Comparison of ENCODE assay signal across 8 cellular contexts in genomic region chr2:37671013-37671815, GRCh38.
DNase-seq lines count a peak whose midpoint lies in the region; ATAC-seq and TF ChIP-seq lines count a peak whose summit lies in the region.

A gene with protein sequence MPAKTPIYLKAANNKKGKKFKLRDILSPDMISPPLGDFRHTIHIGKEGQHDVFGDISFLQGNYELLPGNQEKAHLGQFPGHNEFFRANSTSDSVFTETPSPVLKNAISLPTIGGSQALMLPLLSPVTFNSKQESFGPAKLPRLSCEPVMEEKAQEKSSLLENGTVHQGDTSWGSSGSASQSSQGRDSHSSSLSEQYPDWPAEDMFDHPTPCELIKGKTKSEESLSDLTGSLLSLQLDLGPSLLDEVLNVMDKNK (minus strand): TSS chr2:37671642. CDS start chr2:37646587, 25,055 bp downstream.

- TF ChIP-seq CTCF in DND-41 (IDR thresholded peaks at IDR 0.05; ENCODE audit: borderline replicate concordance, extremely low read depth, low read length, poor library complexity, severe bottlenecking): no peak

- H3K9ac ChIP-seq in DND-41 (ENCODE audit: low read depth, low read length): peak within 1 kb of the TSS; percentile 27; the same call in 1 of the 2 replicates

- H3K79me2 ChIP-seq in DND-41 (ENCODE audit: insufficient read depth, low read length): no peaks in the 10 kb centered on the region

- peak within 1 kb of the TSS; percentile 75 for H3K4me2 ChIP-seq in DND-41 (ENCODE audit: insufficient read depth, low read length)

- H3K27ac ChIP-seq in DND-41 (ENCODE audit: low read length): no peak within 1 kb of the TSS

- DNase-seq in DND-41: peak; percentile 8
- DNase-seq in KBM-7: peak; percentile 32
- peak; percentile 57 to 75 (median 61) for DNase-seq in T-helper 1 cell
- DNase-seq in amniotic stem cell (lab: John Stamatoyannopoulos, UW): peak; percentile 58
- DNase-seq in hepatic stellate cell (ENCODE audit: low spot score): peak; percentile 54
- DNase-seq in skeletal muscle cell (ENCODE audit: low read depth): no peak

- H3K4me3 ChIP-seq in DND-41 (ENCODE audit: low read depth in 1 of 2, low read length in 2 of 2): peak within 1 kb of the TSS; percentile 3 to 56; a peak in 3 of 4 replicates
- H3K4me3 ChIP-seq in skeletal muscle cell (ENCODE audit: low read depth, low read length): peak within 1 kb of the TSS; percentile 92

- H4K20me1 ChIP-seq in DND-41 (ENCODE audit: insufficient read depth, low read length): no peaks in the 10 kb centered on the region

- H3K27me3 ChIP-seq in DND-41 (ENCODE audit: insufficient read depth, low read length, poor library complexity): peaks cover 74% of the 10 kb centered on the region

- H3K4me1 ChIP-seq in DND-41 (ENCODE audit: insufficient read depth, low read length): peaks cover 16% of the 10 kb centered on the region

- ATAC-seq in DND-41 (ENCODE audit: insufficient read depth, low read depth) (peak; percentile 53), GM21529 (IDR thresholded peaks at IDR 0.05; ENCODE audit: unreplicated experiment) (peak; percentile 52), GM18858 (IDR thresholded peaks at IDR 0.05; ENCODE audit: unreplicated experiment) (no peak)

- H3K36me3 ChIP-seq in DND-41 (ENCODE audit: insufficient read depth, low read length): no peaks in the 10 kb centered on the region

- peak within 1 kb of the TSS; percentile 51; the same call in 1 of the 2 replicates for H2AFZ ChIP-seq in DND-41 (ENCODE audit: low read depth, low read length)

- no peaks in the 10 kb centered on the region for H3K9me3 ChIP-seq in DND-41 (ENCODE audit: insufficient read depth, low read length, severe bottlenecking)

- in situ Hi-C loops in KBM-7 (cut with MboI; ENCODE audit: low pct_unique_long_range_greater_than_20kb, low sequenced_read_pairs): no loop called here
